ENCODE assay signal across 9 cellular contexts in the genomic region with DNA sequence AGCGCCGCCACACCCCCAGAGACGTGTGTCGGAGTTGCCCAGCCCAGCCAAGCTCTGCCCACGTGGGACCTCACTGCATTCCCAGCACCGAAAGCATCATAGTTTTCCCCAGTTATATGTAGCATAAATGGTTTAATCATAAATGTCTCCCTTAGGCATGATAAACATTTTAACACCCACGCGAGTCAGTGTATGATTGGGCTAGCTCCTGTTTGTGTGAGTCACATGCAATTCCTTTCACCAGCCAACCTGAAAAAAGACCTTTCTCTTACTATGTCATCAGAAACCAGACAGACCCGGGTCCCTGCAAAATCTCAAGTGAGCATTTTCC. TPM values are rescaled to one million over a fixed set of nuclear protein-coding genes. Genes with fewer than 3 reads are reported as not detected.
DNase-seq lines count a peak whose midpoint lies in the region; TF ChIP-seq lines count a peak whose summit lies in the region.
"Had no signal": no experiment of that assay in that cellular context is flagged by ENCODE, and none has a peak within 500 bp of the region (broad histone marks: within the 10 kb centered on the region; RNA-seq: fewer than 3 reads in every experiment).

No MANE protein-coding gene starts in this region.

- H3K27me3 ChIP-seq in ACC112 (ENCODE audit: insufficient read depth, low read length), result no peaks in the 10 kb centered on the region
- no peaks in the 10 kb centered on the region for H3K27me3 ChIP-seq in Peyer's patch
- no peaks in the 10 kb centered on the region for H3K27me3 ChIP-seq in osteoblast (ENCODE audit: insufficient read depth, low read length)

- no peak for TF ChIP-seq POLR2A in Peyer's patch (IDR thresholded peaks at IDR 0.05)

- H2AFZ ChIP-seq in ACC112 (ENCODE audit: low read length, unreplicated experiment) (no peak overlapping the region), osteoblast (ENCODE audit: low read length) (no peak overlapping the region)

- H4K20me1 ChIP-seq in osteoblast (ENCODE audit: insufficient read depth, low read length), result peaks cover 9% of the 10 kb centered on the region

- H3K9me3 ChIP-seq in Peyer's patch (no peaks in the 10 kb centered on the region), osteoblast (ENCODE audit: low read depth, low read length) (no peaks in the 10 kb centered on the region)

- H3K4me3 ChIP-seq in ACC112 (ENCODE audit: low read depth, low read length) (no peak overlapping the region), Peyer's patch (no peak overlapping the region), epithelial cell of proximal tubule (ENCODE audit: low read depth, low read length) (no peak overlapping the region), osteoblast (ENCODE audit: insufficient read depth, low read length) (no peak overlapping the region)

- H3K27ac ChIP-seq in ACC112 (ENCODE audit: low read depth, low read length) (peak overlapping the region; percentile 30; the same call in 1 of the 2 replicates), Peyer's patch (peak overlapping the region; percentile 42 to 72 (median 56)), osteoblast (ENCODE audit: low read depth, low read length) (peak overlapping the region; percentile 25)
- H3K27ac ChIP-seq: KMS-11 had no signal

- DNase-seq in Peyer's patch, result no peak
- peak; percentile 54 for DNase-seq in epithelial cell of proximal tubule (ENCODE audit: low read depth)
- peak; percentile 94 for DNase-seq in osteoblast (ENCODE audit: insufficient read length, low spot score, missing footprints)
- no peak for DNase-seq in DMS153 treated with DMSO at 0.1 percent for 48 hours (lab: John Stamatoyannopoulos, UW; ENCODE audit: unreplicated experiment)
- no peak for DNase-seq in activated CD8-positive, alpha-beta memory T cell treated with anti-CD3 and anti-CD28 coated beads for 24 hours
- DNase-seq in NCI-H187 treated with DMSO at 0.1 percent for 48 hours (lab: John Stamatoyannopoulos, UW), result no peak
- no peak for DNase-seq in NCI-H1048 (lab: John Stamatoyannopoulos, UW)

- no peak for TF ChIP-seq CTCF in Peyer's patch (IDR thresholded peaks at IDR 0.05)
- no peak for TF ChIP-seq CTCF in epithelial cell of proximal tubule (conservative IDR thresholded peaks at IDR 0.05; ENCODE audit: low read depth, low read length)
- no peak for TF ChIP-seq CTCF in osteoblast (IDR thresholded peaks at IDR 0.05; ENCODE audit: extremely low read depth, low read depth, low read length)

- H3K4me2 ChIP-seq in osteoblast (ENCODE audit: insufficient read depth, low read length), result peak overlapping the region; percentile 45
- H3K4me2 ChIP-seq: KMS-11 had no signal

- H3K79me2 ChIP-seq in ACC112 (ENCODE audit: control insufficient read depth, insufficient read depth, low read length, unreplicated experiment), result no peaks in the 10 kb centered on the region
- H3K79me2 ChIP-seq in osteoblast (ENCODE audit: insufficient read depth, low read length), result no peaks in the 10 kb centered on the region

- H3K36me3 ChIP-seq in ACC112 (ENCODE audit: insufficient read depth, low read length), result peaks cover 7% of the 10 kb centered on the region; the same call in 1 of the 2 replicates
- peaks cover 0 to 44% (median 0%) of the 10 kb centered on the region in 3 donors for H3K36me3 ChIP-seq in Peyer's patch
- H3K36me3 ChIP-seq in osteoblast (ENCODE audit: insufficient read depth, low read length), result peaks cover 23% of the 10 kb centered on the region

- peaks cover 24% of the 10 kb centered on the region for H3K4me1 ChIP-seq in ACC112 (ENCODE audit: control insufficient read depth, insufficient read depth, low read length, unreplicated experiment)
- peaks cover 0 to 22% (median 4%) of the 10 kb centered on the region in 4 donors for H3K4me1 ChIP-seq in Peyer's patch
- H3K4me1 ChIP-seq in osteoblast (ENCODE audit: insufficient read depth, low read length), result peaks cover 23% of the 10 kb centered on the region

RNA-seq across cellular contexts. Expression of gene TAF1C, which starts 9.2 kb away (rescaled TPM):
- total RNA-seq in Peyer's patch (100 to 1,000 TPM in 2 of 4 donors, 10 to 100 TPM in 2; 61.3 to 169 (median 97.0) TPM), epithelial cell of proximal tubule (30.4 and 31.9 TPM in 2 replicates), osteoblast (19.5 and 20.6 TPM in 2 replicates)

RNA-seq across cellular contexts. Expression of gene ADAD2, which starts 13.3 kb away (rescaled TPM):
- 1 to 10 TPM in 1 of 4 donors, not detected in 3; 1.8 TPM for total RNA-seq in Peyer's patch
- not detected in 2 replicates for total RNA-seq in epithelial cell of proximal tubule
- under 0.01 TPM in 1 of 2 replicates, not detected in the other for total RNA-seq in osteoblast

RNA-seq across cellular contexts. Expression of gene DNAAF1, which starts 32.6 kb away (rescaled TPM):
- total RNA-seq in Peyer's patch (not detected), epithelial cell of proximal tubule (not detected in 2 replicates), osteoblast (0.29 and 0.36 TPM in 2 replicates)

RNA-seq across cellular contexts. Expression of gene HSDL1, which starts 32.7 kb away (rescaled TPM):
- total RNA-seq in Peyer's patch, result 10 to 100 TPM in 3 of 4 donors, 1 to 10 TPM in 1; 8.4 to 25.0 (median 10.8) TPM
- total RNA-seq in epithelial cell of proximal tubule, result 17.0 and 23.3 TPM in 2 replicates
- 18.1 and 18.9 TPM in 2 replicates for total RNA-seq in osteoblast

Comparison
In these comparisons a context has a peak if more than half of its experiments do, and no peak if none do; other contexts are left out.
1. DNase-seq: peak in epithelial cell of proximal tubule (single experiment) and osteoblast (single experiment); none in Peyer's patch (0 of 3), DMS153 treated with DMSO at 0.1 percent for 48 hours (single experiment), activated CD8-positive, alpha-beta memory T cell treated with anti-CD3 and anti-CD28 coated beads for 24 hours (single experiment), NCI-H187 treated with DMSO at 0.1 percent for 48 hours (single experiment) and NCI-H1048 (single experiment).
2. Peak in every context shown above with its lines, with median percentiles within 50 percentile points of each other: H3K27ac ChIP-seq.